In genomic region chr18:60846396-60846795, GRCh38 we compare ENCODE assay signal across 18 cellular contexts.
"Had no signal": no experiment of that assay in that cellular context is flagged by ENCODE, and none has a peak within 500 bp of the region (broad histone marks: within the 10 kb centered on the region; RNA-seq: fewer than 3 reads in every experiment).

No MANE protein-coding gene starts in this region.

- H3K4me1 Mint-ChIP-seq: immature natural killer cell; naive thymus-derived CD8-positive, alpha-beta T cell; stimulated activated naive B cell treated with anti-CD40 and anti-IgM and Interleukin-4, amounts not matched to agents 10 μg/mL and 1 μg/mL and 100 μg/mL, for 72 hours; stimulated activated naive CD8-positive, alpha-beta T cell treated with anti-CD3 and anti-CD28 coated beads, Interleukin-15, amount 100 ng/mL, for 72 hours had no signal

- H3K36me3 Mint-ChIP-seq: immature natural killer cell; naive thymus-derived CD8-positive, alpha-beta T cell; stimulated activated naive B cell treated with anti-CD40 and anti-IgM and Interleukin-4, amounts not matched to agents 10 μg/mL and 1 μg/mL and 100 μg/mL, for 72 hours had no signal

- H3K4me3 Mint-ChIP-seq: immature natural killer cell; naive thymus-derived CD8-positive, alpha-beta T cell; stimulated activated naive B cell treated with anti-CD40 and anti-IgM and Interleukin-4, amounts not matched to agents 10 μg/mL and 1 μg/mL and 100 μg/mL, for 72 hours; stimulated activated naive CD8-positive, alpha-beta T cell treated with anti-CD3 and anti-CD28 coated beads, Interleukin-15, amount 100 ng/mL, for 72 hours had no signal

- H3K4me3 ChIP-seq: coronary artery, left ventricle myocardium inferior, lower lobe of right lung, mucosa of descending colon, testis, tibial nerve, upper lobe of right lung, vagina had no signal

- H3K27me3 Mint-ChIP-seq: naive thymus-derived CD8-positive, alpha-beta T cell; stimulated activated naive B cell treated with anti-CD40 and anti-IgM and Interleukin-4, amounts not matched to agents 10 μg/mL and 1 μg/mL and 100 μg/mL, for 72 hours; stimulated activated naive CD8-positive, alpha-beta T cell treated with anti-CD3 and anti-CD28 coated beads, Interleukin-15, amount 100 ng/mL, for 72 hours had no signal

- H3K27ac Mint-ChIP-seq: immature natural killer cell; naive thymus-derived CD8-positive, alpha-beta T cell; stimulated activated naive B cell treated with anti-CD40 and anti-IgM and Interleukin-4, amounts not matched to agents 10 μg/mL and 1 μg/mL and 100 μg/mL, for 72 hours; stimulated activated naive CD8-positive, alpha-beta T cell treated with anti-CD3 and anti-CD28 coated beads, Interleukin-15, amount 100 ng/mL, for 72 hours had no signal

- H3K36me3 ChIP-seq: left ventricle myocardium inferior, lower lobe of right lung, tibial nerve, upper lobe of right lung, vagina had no signal

- ATAC-seq: esophagus mucosa; lower lobe of right lung; mucosa of descending colon; naive thymus-derived CD8-positive, alpha-beta T cell; sciatic nerve; stimulated activated naive B cell treated with anti-CD40 and anti-IgM and Interleukin-4, amounts not matched to agents 10 μg/mL and 1 μg/mL and 100 μg/mL, for 72 hours; stimulated activated naive CD8-positive, alpha-beta T cell treated with anti-CD3 and anti-CD28 coated beads, Interleukin-15, amount 100 ng/mL, for 72 hours; upper lobe of right lung had no signal

- H3K9me3 ChIP-seq: lower lobe of right lung, mucosa of descending colon, testis, upper lobe of right lung, vagina had no signal

- DNase-seq: effector CD8-positive, alpha-beta T cell; immature natural killer cell; left ventricle myocardium inferior; lower lobe of right lung; mesenchymal stem cell; mucosa of descending colon; naive thymus-derived CD8-positive, alpha-beta T cell; stimulated activated CD4-positive, alpha-beta T cell treated with anti-CD3 and anti-CD28 coated beads, Interleukin-2, amount 100 ng/mL, for 24 hours; stimulated activated CD4-positive, alpha-beta T cell treated with anti-CD3 and anti-CD28 coated beads, Interleukin-4, amount 100 ng/mL, for 4 hours; stimulated activated naive B cell treated with anti-CD40 and anti-IgM and Interleukin-4, amounts not matched to agents 10 μg/mL and 1 μg/mL and 100 μg/mL, for 72 hours; stimulated activated naive CD8-positive, alpha-beta T cell treated with anti-CD3 and anti-CD28 coated beads, Interleukin-15, amount 100 ng/mL, for 72 hours; testis; upper lobe of right lung had no signal

- H3K27me3 ChIP-seq: testis, tibial nerve, upper lobe of right lung, vagina had no signal

- H3K4me1 ChIP-seq: left ventricle myocardium inferior, lower lobe of right lung, testis, tibial nerve, upper lobe of right lung, vagina had no signal
